Comparison of ENCODE assay signal across 23 cellular contexts in genomic region chr9:77175152-77175551, GRCh38.
"Had no signal": no experiment of that assay in that cellular context is flagged by ENCODE, and none has a peak within 500 bp of the region (broad histone marks: within the 10 kb centered on the region; RNA-seq: fewer than 3 reads in every experiment).

No MANE protein-coding gene starts in this region.

- H3K4me3 Mint-ChIP-seq: activated CD4-positive, alpha-beta T cell treated with anti-CD3 and anti-CD28 coated beads, Interleukin-2, amount 10 ng/mL, durations not matched to agents 24 days and 14 days; activated CD8-positive, alpha-beta T cell treated with anti-CD3 and anti-CD28 coated beads for 36 hours; mesothelial cell of epicardium; WTC11 had no signal

- H3K27me3 ChIP-seq: dorsolateral prefrontal cortex, tibial nerve had no signal

- H3K36me3 Mint-ChIP-seq: brain, mesothelial cell of epicardium, neural progenitor cell, WTC11 had no signal

- H3K4me3 ChIP-seq: dorsolateral prefrontal cortex, lower lobe of right lung, neural progenitor cell, tibial nerve had no signal

- H3K9me3 Mint-ChIP-seq: activated CD4-positive, alpha-beta T cell treated with anti-CD3 and anti-CD28 coated beads, Interleukin-2, amount 10 ng/mL, durations not matched to agents 24 days and 14 days; activated CD8-positive, alpha-beta T cell treated with anti-CD3 and anti-CD28 coated beads for 36 hours; activated T-helper 17 cell treated with anti-CD3 and anti-CD28 coated beads, Interleukin-2, amount 50 U/mL, for 72 hours; brain; mesothelial cell of epicardium; neural progenitor cell; WTC11 had no signal

- H3K27ac ChIP-seq: dorsolateral prefrontal cortex, lower lobe of right lung, neural progenitor cell, tibial nerve had no signal

- H3K9me3 ChIP-seq: lower lobe of right lung, tibial nerve had no signal

- ATAC-seq: activated CD8-positive, alpha-beta T cell treated with anti-CD3 and anti-CD28 coated beads for 36 hours; activated T-helper 17 cell treated with anti-CD3 and anti-CD28 coated beads, Interleukin-2, amount 50 U/mL, for 72 hours; lower lobe of right lung; stimulated activated naive CD8-positive, alpha-beta T cell treated with anti-CD3 and anti-CD28 coated beads, Interleukin-15, Interleukin-2, amounts not matched to agents 100 U/mL and 50 U/mL, for 24 hours; WTC11 had no signal

- FAIRE-seq: colon, urothelium cell line had no signal

- H3K27ac Mint-ChIP-seq: activated CD4-positive, alpha-beta T cell treated with anti-CD3 and anti-CD28 coated beads, Interleukin-2, amount 10 ng/mL, durations not matched to agents 24 days and 14 days; activated CD8-positive, alpha-beta T cell treated with anti-CD3 and anti-CD28 coated beads for 36 hours; activated T-helper 17 cell treated with anti-CD3 and anti-CD28 coated beads, Interleukin-2, amount 50 U/mL, for 72 hours; brain; mesothelial cell of epicardium; neural progenitor cell; progenitor cell of endocrine pancreas; WTC11 had no signal

- H3K27me3 Mint-ChIP-seq: activated CD8-positive, alpha-beta T cell treated with anti-CD3 and anti-CD28 coated beads for 36 hours; activated T-helper 17 cell treated with anti-CD3 and anti-CD28 coated beads, Interleukin-2, amount 50 U/mL, for 72 hours had no signal

- DNase-seq: activated CD4-positive, alpha-beta T cell treated with anti-CD3 and anti-CD28 coated beads, Interleukin-2, amount 10 ng/mL, durations not matched to agents 24 days and 14 days; activated CD8-positive, alpha-beta T cell treated with anti-CD3 and anti-CD28 coated beads for 36 hours; activated naive CD4-positive, alpha-beta T cell; activated T-cell treated with anti-CD3 and anti-CD28 coated beads, Interleukin-2, amount 50 U/mL, for 1 hour; caudate nucleus; dorsolateral prefrontal cortex; foreskin fibroblast; lower lobe of right lung; stimulated activated CD4-positive, alpha-beta T cell treated with anti-CD3 and anti-CD28 coated beads, Interleukin-12 subunit alpha, Interleukin-12 subunit beta, amount 100 ng/mL, for 4 hours; stimulated activated CD4-positive, alpha-beta T cell treated with anti-CD3 and anti-CD28 coated beads, Interleukin-2, amount 100 ng/mL, for 24 hours; stimulated activated naive CD8-positive, alpha-beta T cell treated with anti-CD3 and anti-CD28 coated beads, Interleukin-15, Interleukin-2, amounts not matched to agents 100 U/mL and 50 U/mL, for 24 hours; substantia nigra; T-helper 1 cell; T-helper 9 cell had no signal

- H3K36me3 ChIP-seq: lower lobe of right lung, neural progenitor cell, tibial nerve had no signal

- H3K4me2 ChIP-seq: neural progenitor cell had no signal

- H3K9ac ChIP-seq: neural progenitor cell had no signal
